Comparison of ENCODE assay signal across 32 cellular contexts in the genomic region with DNA sequence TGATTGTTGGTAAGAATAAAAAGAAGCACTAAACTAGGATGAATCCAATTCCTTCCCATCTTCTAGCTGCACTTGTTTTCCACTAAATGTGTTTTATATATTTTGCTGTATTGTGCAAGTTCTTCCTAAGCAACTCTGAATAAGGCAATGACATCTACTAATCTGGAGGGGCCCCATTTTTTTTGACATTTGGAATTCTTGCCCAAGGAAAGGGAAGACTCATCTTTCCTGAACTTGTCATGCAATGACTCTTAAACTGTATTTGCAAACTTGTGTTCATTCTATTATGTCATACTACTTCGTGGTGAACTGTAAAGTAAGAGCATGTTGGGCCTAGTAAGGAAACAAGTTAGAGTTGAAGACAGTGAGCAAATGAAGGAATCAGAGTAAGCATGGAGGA. TPM values are rescaled to one million over a fixed set of nuclear protein-coding genes. Genes with fewer than 3 reads are reported as not detected.
"Had no signal": no experiment of that assay in that cellular context is flagged by ENCODE, and none has a peak within 500 bp of the region (broad histone marks: within the 10 kb centered on the region; RNA-seq: fewer than 3 reads in every experiment).

No MANE protein-coding gene starts in this region.

- DNase-seq: hypothalamus; immature natural killer cell; kidney; left colon; left lung; lower lobe of right lung; mammary epithelial cell; mesenchymal stem cell; naive B cell; natural killer cell; nephron progenitor cell; ovary; right lobe of liver; stimulated activated CD4-positive, alpha-beta T cell treated with anti-CD3 and anti-CD28 coated beads, Interleukin-12 subunit alpha, Interleukin-12 subunit beta, amount 100 ng/mL, for 4 hours; stimulated activated CD4-positive, alpha-beta T cell treated with anti-CD3 and anti-CD28 coated beads, Interleukin-15, amount 100 ng/mL, for 24 hours; stimulated activated CD4-positive, alpha-beta T cell treated with anti-CD3 and anti-CD28 coated beads, Interleukin-2, amount 100 ng/mL, for 24 hours; stimulated activated CD4-positive, alpha-beta T cell treated with anti-CD3 and anti-CD28 coated beads, Interleukin-4, amount 100 ng/mL, for 1 hour; stimulated activated naive B cell treated with anti-CD40 and anti-IgM and Interleukin-4, amounts not matched to agents 10 μg/mL and 1 μg/mL and 100 μg/mL, for 72 hours; stimulated activated naive CD8-positive, alpha-beta T cell treated with anti-CD3 and anti-CD28 coated beads, Interleukin-15, Interleukin-2, amounts not matched to agents 100 U/mL and 50 U/mL, for 24 hours; stomach; uterus had no signal

- ATAC-seq: left colon; left lung; lower lobe of right lung; natural killer cell; right lobe of liver; stimulated activated naive B cell treated with anti-CD40 and anti-IgM and Interleukin-4, amounts not matched to agents 10 μg/mL and 1 μg/mL and 100 μg/mL, for 72 hours; stimulated activated naive CD8-positive, alpha-beta T cell treated with anti-CD3 and anti-CD28 coated beads, Interleukin-15, Interleukin-2, amounts not matched to agents 100 U/mL and 50 U/mL, for 24 hours had no signal

- H3K27ac Mint-ChIP-seq: immature natural killer cell; natural killer cell; nephron progenitor cell; neural progenitor cell; progenitor cell of endocrine pancreas; stimulated activated naive B cell treated with anti-CD40 and anti-IgM and Interleukin-4, amounts not matched to agents 10 μg/mL and 1 μg/mL and 100 μg/mL, for 72 hours; type B pancreatic cell had no signal

- H3K4me3 Mint-ChIP-seq: immature natural killer cell; naive B cell; natural killer cell; nephron progenitor cell; neural progenitor cell; stimulated activated naive B cell treated with anti-CD40 and anti-IgM and Interleukin-4, amounts not matched to agents 10 μg/mL and 1 μg/mL and 100 μg/mL, for 72 hours; type B pancreatic cell had no signal

- H3K27me3 Mint-ChIP-seq: naive B cell; progenitor cell of endocrine pancreas; stimulated activated naive B cell treated with anti-CD40 and anti-IgM and Interleukin-4, amounts not matched to agents 10 μg/mL and 1 μg/mL and 100 μg/mL, for 72 hours; type B pancreatic cell had no signal

- H3K9me3 Mint-ChIP-seq: type B pancreatic cell had no signal

- H3K4me3 ChIP-seq: left lung, lower lobe of right lung, neural progenitor cell, ovary, right atrium auricular region, right lobe of liver, skin epidermis, stomach, suprapubic skin, tibial nerve, uterus had no signal

- H3K4me1 Mint-ChIP-seq: immature natural killer cell; naive B cell; natural killer cell; nephron progenitor cell; neural progenitor cell; stimulated activated naive B cell treated with anti-CD40 and anti-IgM and Interleukin-4, amounts not matched to agents 10 μg/mL and 1 μg/mL and 100 μg/mL, for 72 hours had no signal

- H3K36me3 Mint-ChIP-seq: immature natural killer cell, naive B cell, natural killer cell, neural progenitor cell, type B pancreatic cell had no signal

RNA-seq across cellular contexts. Expression of a gene that starts 45.9 kb away (rescaled TPM):
- total RNA-seq: left colon, liver, mammary epithelial cell, mononuclear cell, progenitor cell of endocrine pancreas, renal cortical epithelial cell, right lobe of liver, subcutaneous adipose tissue, suprapubic skin, tibial nerve had no signal
